In genomic region chr19:36850646-36851442, GRCh38 we compare ENCODE assay signal across 8 cellular contexts. TPM values are rescaled to one million over a fixed set of nuclear protein-coding genes. Genes with fewer than 3 reads are reported as not detected.
A peak's percentile ranks its signal among the peaks of the same experiment; 100 is the strongest.
DNase-seq lines count a peak whose midpoint lies in the region; ATAC-seq and TF ChIP-seq lines count a peak whose summit lies in the region.

ZNF345 (plus strand) TSS chr19:36850876; CDS start chr19:36876831, 25,955 bp downstream.

- intact Hi-C loops in A673 (cut with micrococcal nuclease; ENCODE audit: unreplicated experiment): loop anchor here (1.0 kb wide), 1 partner anchor 54 kb away; no protein-coding TSS in a partner anchor

- H3K27ac ChIP-seq in A673 (ENCODE audit: low read depth, low read length, poor library complexity, severe bottlenecking): peak within 1 kb of the TSS; percentile 71

- H3K9me3 Mint-ChIP-seq in central memory CD8-positive, alpha-beta T cell: peaks cover 10% of the 10 kb centered on the region

- BruUV-seq in A673 (replicated peaks; lab: Mats Ljungman, UMichigan): TSS peak; percentile 90

- CTCF ChIA-PET in A673 (lab: Charles Lee): no interaction called here

- H3K27me3 ChIP-seq in A673 (replicated peaks; ENCODE audit: insufficient read depth, low read depth, low read length, poor library complexity): no peaks in the 10 kb centered on the region

- peak within 1 kb of the TSS; percentile 65 for H3K4me3 ChIP-seq in A673 (ENCODE audit: low read depth, low read length, poor library complexity, severe bottlenecking)

- H3K27me3 Mint-ChIP-seq in central memory CD8-positive, alpha-beta T cell: no peaks in the 10 kb centered on the region

- peaks cover 1% of the 10 kb centered on the region for H3K36me3 ChIP-seq in A673 (ENCODE audit: insufficient read depth, low read length, poor library complexity, severe bottlenecking)

- peak; percentile 95 for DNase-seq in A673 (ENCODE audit: low spot score)
- peak; percentile 93 for DNase-seq in NCI-H2227 (lab: John Stamatoyannopoulos, UW; ENCODE audit: unreplicated experiment)
- peak; percentile 53 to 68 (median 66) for DNase-seq in activated CD4-positive, CD25-positive, alpha-beta regulatory T cell (lab: John Stamatoyannopoulos, UW)
- peak; percentile 72 to 78 for DNase-seq in central memory CD8-positive, alpha-beta T cell (ENCODE audit: low spot score in 2 of 2)
- DNase-seq in iris pigment epithelial cell (ENCODE audit: low read depth): peak; percentile 95
- DNase-seq in smooth muscle cell of the brain vasculature (ENCODE audit: low read depth, low spot score): peak; percentile 82

- peaks cover 13% of the 10 kb centered on the region for H3K4me1 Mint-ChIP-seq in central memory CD8-positive, alpha-beta T cell

- peaks cover 19% of the 10 kb centered on the region for H3K9me3 ChIP-seq in A673 (ENCODE audit: low read depth, low read length, poor library complexity, severe bottlenecking)

- H3K27ac Mint-ChIP-seq in central memory CD8-positive, alpha-beta T cell (ENCODE audit: low read depth): peak within 1 kb of the TSS; percentile 87

- peak; percentile 52 for ATAC-seq in GM18870 (IDR thresholded peaks at IDR 0.05; ENCODE audit: unreplicated experiment)
- peak; percentile 79 for ATAC-seq in HG03108 (IDR thresholded peaks at IDR 0.05; ENCODE audit: unreplicated experiment)
- peak; percentile 86 for ATAC-seq in central memory CD8-positive, alpha-beta T cell (replicated peaks; ENCODE audit: extremely low read depth, poor library complexity, severe bottlenecking)

- no peaks in the 10 kb centered on the region for H3K4me1 ChIP-seq in A673 (ENCODE audit: insufficient read depth, low read length, poor library complexity, severe bottlenecking)

- POLR2A ChIA-PET in A673 (lab: Charles Lee; ENCODE audit: low non-redundant PET): no interaction called here

- peaks cover 19% of the 10 kb centered on the region for H3K36me3 Mint-ChIP-seq in central memory CD8-positive, alpha-beta T cell (ENCODE audit: insufficient read depth)

- no peak for TF ChIP-seq CTCF in A673 (conservative IDR thresholded peaks at IDR 0.05; ENCODE audit: low read depth, low read length)

- H3K4me3 Mint-ChIP-seq in central memory CD8-positive, alpha-beta T cell: no peak within 1 kb of the TSS

RNA-seq across cellular contexts. Expression of gene ZNF345, which starts in this region (rescaled TPM):
- 2.8 and 4.1 TPM in 2 replicates for total RNA-seq in A673 (2021)

Comparison
In these comparisons a context has a peak if more than half of its experiments do, and no peak if none do; other contexts are left out.
1. Peak in every context shown above with its lines: DNase-seq, ATAC-seq, H3K4me3 ChIP-seq and H3K27ac ChIP-seq.